Comparison of ENCODE assay signal across 19 cellular contexts in genomic region chr17:57568340-57568739, GRCh38.
"Had no signal": no experiment of that assay in that cellular context is flagged by ENCODE, and none has a peak within 500 bp of the region (broad histone marks: within the 10 kb centered on the region; RNA-seq: fewer than 3 reads in every experiment).

No MANE protein-coding gene starts in this region.

- H3K36me3 ChIP-seq: lower lobe of right lung, right atrium auricular region, sigmoid colon, stomach, thoracic aorta, transverse colon had no signal

- ATAC-seq: foreskin keratinocyte; left cardiac atrium; lower lobe of right lung; natural killer cell treated with Interleukin-12 subunit alpha and Interleukin-12 subunit beta and Interleukin-15 and Interleukin-18, amount 100 ng/mL, for 72 hours had no signal

- H3K27me3 ChIP-seq: foreskin keratinocyte, right atrium auricular region, sigmoid colon, stomach, transverse colon had no signal

- H3K27ac Mint-ChIP-seq: immature natural killer cell, memory B cell had no signal

- H3K4me1 ChIP-seq: foreskin keratinocyte, lower lobe of right lung, transverse colon had no signal

- H3K9me3 ChIP-seq: left ventricle myocardium inferior, lower lobe of right lung, right atrium auricular region, sigmoid colon, stomach, thoracic aorta, transverse colon had no signal

- H3K4me3 ChIP-seq: left ventricle myocardium inferior, lower lobe of right lung, right atrium auricular region, sigmoid colon, skin epidermis, stomach, thoracic aorta, transverse colon had no signal

- H3K4me3 Mint-ChIP-seq: immature natural killer cell; memory B cell; natural killer cell treated with Interleukin-12 subunit alpha and Interleukin-12 subunit beta and Interleukin-15 and Interleukin-18, amount 100 ng/mL, for 72 hours had no signal

- DNase-seq: erythroblast; foreskin keratinocyte; immature natural killer cell; kidney; left cardiac atrium; left ventricle myocardium inferior; lower lobe of right lung; midbrain; sigmoid colon; stimulated activated CD4-positive, alpha-beta T cell treated with anti-CD3 and anti-CD28 coated beads, Interleukin-2, amount 100 ng/mL, for 24 hours; stimulated activated CD4-positive, alpha-beta T cell treated with anti-CD3 and anti-CD28 coated beads, Interleukin-4, amount 100 ng/mL, for 4 hours; stimulated activated naive CD4-positive, alpha-beta T cell; stomach; transverse colon had no signal

- H3K27ac ChIP-seq: foreskin keratinocyte, left ventricle myocardium inferior, lower lobe of right lung, right atrium auricular region, sigmoid colon, skin epidermis, stomach, thoracic aorta, transverse colon had no signal

- H3K36me3 Mint-ChIP-seq: natural killer cell treated with Interleukin-12 subunit alpha and Interleukin-12 subunit beta and Interleukin-15 and Interleukin-18, amount 100 ng/mL, for 72 hours had no signal

- H3K9me3 Mint-ChIP-seq: immature natural killer cell; memory B cell; natural killer cell treated with Interleukin-12 subunit alpha and Interleukin-12 subunit beta and Interleukin-15 and Interleukin-18, amount 100 ng/mL, for 72 hours had no signal

- H3K27me3 Mint-ChIP-seq: memory B cell had no signal
